In genomic region chr16:2905241-2905987, GRCh38 we compare ENCODE assay signal across 9 cellular contexts. TPM values are rescaled to one million over a fixed set of nuclear protein-coding genes. Genes with fewer than 3 reads are reported as not detected.
DNase-seq lines count a peak whose midpoint lies in the region; ATAC-seq and TF ChIP-seq lines count a peak whose summit lies in the region.
"Had no signal": no experiment of that assay in that cellular context is flagged by ENCODE, and none has a peak within 500 bp of the region (broad histone marks: within the 10 kb centered on the region; RNA-seq: fewer than 3 reads in every experiment).

No MANE protein-coding gene starts in this region.

- peaks cover 4% of the 10 kb centered on the region for H3K4me1 ChIP-seq in colonic mucosa

- peak; percentile 68 for ATAC-seq in GM19035 (IDR thresholded peaks at IDR 0.05; ENCODE audit: unreplicated experiment)
- ATAC-seq in HG03342 (IDR thresholded peaks at IDR 0.05; ENCODE audit: unreplicated experiment), result peak; percentile 65

- TF ChIP-seq CTCF in AG10803 (conservative IDR thresholded peaks at IDR 0.05; ENCODE audit: low read length), result no peak
- TF ChIP-seq CTCF in colonic mucosa (IDR thresholded peaks at IDR 0.05), result no peak

- no peaks in the 10 kb centered on the region for H3K36me3 ChIP-seq in colonic mucosa

- H3K27me3 ChIP-seq in colonic mucosa (no peaks in the 10 kb centered on the region), layer of hippocampus (ENCODE audit: control insufficient read depth, insufficient read depth, low read length) (no peaks in the 10 kb centered on the region)

- H3K4me3 ChIP-seq in AG10803 (ENCODE audit: low read length) (peak overlapping the region; percentile 81), colonic mucosa (peak overlapping the region; percentile 81)

- H3K9me3 ChIP-seq in colonic mucosa, result no peaks in the 10 kb centered on the region

- peak overlapping the region; percentile 93 to 99 for H3K9ac ChIP-seq in colonic mucosa (ENCODE audit: low read depth in 2 of 2, low read length in 2 of 2)

- H3K27ac ChIP-seq in colonic mucosa (peak overlapping the region; percentile 96), layer of hippocampus (ENCODE audit: low read depth, low read length) (peak overlapping the region; percentile 94)

- DNase-seq in AG10803 (ENCODE audit: low read depth) (peak; percentile 99), NCI-H460 (ENCODE audit: extremely low read depth, low read depth) (peak; percentile 100), colonic mucosa (peak; percentile 100)
- peak; percentile 79 to 83 for DNase-seq in activated CD4-positive, alpha-beta T cell treated with anti-CD3 and anti-CD28 coated beads for 4 hours
- DNase-seq in stimulated activated CD4-positive, alpha-beta T cell treated with anti-CD3 and anti-CD28 coated beads, Interleukin-1b, Interleukin-23, amount 100 ng/mL, for 4 hours (ENCODE audit: low read depth in 2 of 2), result peak; percentile 69 to 90

- intact Hi-C loops in colonic mucosa (cut with DNase I), result no loop called here

RNA-seq across cellular contexts. Expression of gene FLYWCH1, which starts 6.3 kb away (rescaled TPM):
- total RNA-seq in NCI-H460 (2014; rRNA removed; shearing (Covaris generic)), result 26.6 and 29.4 TPM in 2 replicates
- polyA plus RNA-seq in NCI-H460 (2014; cell fraction: nucleus; rRNA removed), result 113 and 132 TPM in 2 replicates
- 10 to 100 TPM; 18.5 to 28.4 TPM for total RNA-seq in colonic mucosa

RNA-seq across cellular contexts. Expression of gene FLYWCH2, which starts 22.4 kb away (rescaled TPM):
- total RNA-seq in NCI-H460 (2014; rRNA removed; shearing (Covaris generic)), result 80.1 and 88.9 TPM in 2 replicates
- 268 and 327 TPM in 2 replicates for polyA plus RNA-seq in NCI-H460 (2014; cell fraction: nucleus; rRNA removed)
- total RNA-seq in colonic mucosa, result 10 to 100 TPM; 16.2 to 24.8 TPM

RNA-seq across cellular contexts. Expression of gene PRSS22, which starts 47.4 kb away (rescaled TPM):
- not detected in 2 replicates for total RNA-seq in NCI-H460 (2014; rRNA removed; shearing (Covaris generic))
- polyA plus RNA-seq in NCI-H460 (2014; cell fraction: nucleus; rRNA removed), result not detected in 2 replicates
- 1 to 10 TPM; 6.1 to 6.7 TPM for total RNA-seq in colonic mucosa
- total RNA-seq: T-helper 1 cell treated with Interleukin-12 subunit alpha and Interleukin-12 subunit beta and Interleukin-4 antibody, amounts not matched to agents 30 ng/mL and 1 ng/mL, for 36 hours had no signal

RNA-seq across cellular contexts. Expression of gene KREMEN2, which starts 58.7 kb away (rescaled TPM):
- 1.5 and 2.7 TPM in 2 replicates for total RNA-seq in NCI-H460 (2014; rRNA removed; shearing (Covaris generic))
- polyA plus RNA-seq in NCI-H460 (2014; cell fraction: nucleus; rRNA removed), result 19.9 and 24.9 TPM in 2 replicates
- total RNA-seq in colonic mucosa, result 1 to 10 TPM; 1.4 to 1.5 TPM
- total RNA-seq: T-helper 1 cell treated with Interleukin-12 subunit alpha and Interleukin-12 subunit beta and Interleukin-4 antibody, amounts not matched to agents 30 ng/mL and 1 ng/mL, for 36 hours had no signal

Comparison
In these comparisons a context has a peak if more than half of its experiments do, and no peak if none do; other contexts are left out.
1. Peak in every context shown above with its lines: DNase-seq, ATAC-seq, H3K4me3 ChIP-seq and H3K27ac ChIP-seq.